8 cellular contexts compared by ENCODE assay signal in the genomic region with DNA sequence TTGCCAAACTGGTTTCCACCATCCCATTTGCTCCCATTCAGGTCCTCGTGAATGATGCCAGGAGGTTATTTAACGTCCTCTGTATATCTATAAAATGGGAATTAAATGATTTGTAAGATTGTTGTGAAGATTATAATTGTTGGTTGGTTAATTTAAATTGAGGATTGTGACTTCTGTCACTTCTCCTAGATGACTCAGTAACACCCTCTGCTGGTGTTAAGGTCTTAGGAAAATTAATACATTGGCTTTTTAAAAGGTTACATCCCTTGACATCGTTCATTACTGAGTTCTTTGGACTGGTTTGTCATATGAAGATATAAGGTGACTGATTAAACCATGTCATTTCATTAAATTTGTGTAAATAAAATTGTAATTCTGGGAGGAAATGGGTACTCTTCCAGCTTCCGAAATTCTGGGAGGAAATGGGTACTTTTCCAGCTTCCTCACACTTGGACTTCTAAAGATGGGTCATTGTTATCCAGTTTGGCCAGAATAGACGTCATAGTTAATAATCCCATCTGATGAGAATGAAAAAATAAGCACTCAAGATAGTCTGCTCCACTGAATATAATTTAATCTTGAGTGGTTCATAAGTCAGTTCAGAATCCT. TPM values are rescaled to one million over a fixed set of nuclear protein-coding genes. Genes with fewer than 3 reads are reported as not detected.
DNase-seq lines count a peak whose midpoint lies in the region; ATAC-seq, FAIRE-seq and TF ChIP-seq lines count a peak whose summit lies in the region.

No MANE protein-coding gene starts in this region.

- H3K36me3 ChIP-seq in Karpas-422 (ENCODE audit: insufficient read depth, low read length) (no peaks in the 10 kb centered on the region), GM12878 (ENCODE audit: control insufficient read depth in 2 of 2, insufficient read depth in 2 of 2, low read length in 1 of 2) (no peaks in the 10 kb centered on the region)

- no peak overlapping the region for H3K4me3 ChIP-seq in Karpas-422 (ENCODE audit: low read length)
- no peak overlapping the region for H3K4me3 ChIP-seq in GM12878

- no peaks in the 10 kb centered on the region for H3K4me1 Mint-ChIP-seq in Calu3 (ENCODE audit: low read depth, unreplicated experiment)
- no peaks in the 10 kb centered on the region for H3K4me1 Mint-ChIP-seq in activated naive CD8-positive, alpha-beta T cell treated with anti-CD3 and anti-CD28 coated beads, Interleukin-2, amount 50 U/mL, for 24 hours

- no peaks in the 10 kb centered on the region for H3K79me2 ChIP-seq in Karpas-422 (ENCODE audit: low read length)
- H3K79me2 ChIP-seq in GM12878 (ENCODE audit: control insufficient read depth, insufficient read depth, low read length), result no peaks in the 10 kb centered on the region

- H3K9me2 ChIP-seq in Karpas-422 (replicated peaks; ENCODE audit: insufficient read depth, low read length), result no peaks in the 10 kb centered on the region

- CTCF ChIA-PET in Calu3 (lab: Charles Lee) (interaction anchor here (0.6 to 1.0 kb wide), 4 partner anchors 9 to 209 kb away, joined by 3 to 4 read pairs (median 3); no protein-coding TSS in a partner anchor), GM12878 (lab: Yijun Ruan, JAX) (interaction anchor here (0.8 to 2.1 kb wide), 7 partner anchors 23 to 208 kb away, joined by 3 to 9 read pairs (median 4); no protein-coding TSS in a partner anchor)

- H3K9ac ChIP-seq in Karpas-422 (ENCODE audit: low read length) (no peak overlapping the region), GM12878 (ENCODE audit: control insufficient read depth, insufficient read depth, low read length) (no peak overlapping the region)

- no peak for FAIRE-seq in GM12878 (lab: Jason Lieb, UNC)

- in situ Hi-C loops in GM12878 (cut with MboI), result loop anchor here (5.0 kb wide), 1 partner anchor 198 kb away; no protein-coding TSS in a partner anchor

- SMC1A ChIA-PET in GM12878 (lab: Charles Lee; ENCODE audit: uncharacterized antibody, unreplicated experiment), result interaction anchor here (0.6 to 2.3 kb wide), 2 partner anchors 207 to 210 kb away, joined by 4 to 9 read pairs; no protein-coding TSS in a partner anchor

- TF ChIP-seq EP300 in GM12878 (IDR thresholded peaks at IDR 0.05; ENCODE audit: borderline replicate concordance in 1 of 2, control insufficient read depth in 1 of 2, low read depth in 2 of 2, low read length in 2 of 2), result no peak

- TF ChIP-seq RAD21 in GM12878 (IDR thresholded peaks at IDR 0.05; ENCODE audit: insufficient read depth, low read depth, low read length), result 0 out of 2 replicates have a peak, but pooled peaks have one; percentile 18

- BruUV-seq in Calu3 (replicated peaks; lab: Mats Ljungman, UMichigan), result no TSS peak
- no TSS peak for BruUV-seq in GM12878 (replicated peaks; lab: Mats Ljungman, UMichigan)

- peak; percentile 32 for TF ChIP-seq CTCF in Calu3 (IDR thresholded peaks at IDR 0.05; ENCODE audit: unreplicated experiment)
- TF ChIP-seq CTCF in GM12878 (IDR thresholded peaks at IDR 0.05 in 2 of 3, conservative IDR thresholded peaks at IDR 0.05 in 1 of 3; ENCODE audit: control insufficient read depth in 2 of 3, extremely low read depth in 1 of 3, insufficient read depth in 1 of 3, low read depth in 3 of 3, low read length in 3 of 3), result peak; percentile 34 to 49 (median 42); a peak in 4 of 6 replicates

- H3K27me3 ChIP-seq in Karpas-422 (ENCODE audit: low read length) (no peaks in the 10 kb centered on the region), GM12878 (replicated peaks in 1 of 2; ENCODE audit: control insufficient read depth in 2 of 2, insufficient read depth in 2 of 2, low read length in 1 of 2) (no peaks in the 10 kb centered on the region)

- TF ChIP-seq POLR2A in GM12878 (IDR thresholded peaks at IDR 0.05; ENCODE audit: low read depth, low read length), result no peak

- RAD21 ChIA-PET in GM12878 (lab: Charles Lee; ENCODE audit: unreplicated experiment), result interaction anchor here (0.7 kb wide), 1 partner anchor 212 kb away, joined by 3 read pairs; no protein-coding TSS in a partner anchor

- H3K27ac ChIP-seq in Karpas-422 (ENCODE audit: low read length) (no peak overlapping the region), GM12878 (ENCODE audit: control insufficient read depth, insufficient read depth) (no peak overlapping the region)

- POLR2A ChIA-PET in GM12878 (lab: Charles Lee), result no interaction called here

- H3K4me1 ChIP-seq in Karpas-422 (ENCODE audit: low read length), result no peaks in the 10 kb centered on the region
- H3K4me1 ChIP-seq in GM12878 (ENCODE audit: control insufficient read depth, insufficient read depth, low read length), result no peaks in the 10 kb centered on the region

- no peaks in the 10 kb centered on the region for H3K9me3 Mint-ChIP-seq in Calu3 (ENCODE audit: low read depth, unreplicated experiment)
- H3K9me3 Mint-ChIP-seq in activated naive CD8-positive, alpha-beta T cell treated with anti-CD3 and anti-CD28 coated beads, Interleukin-2, amount 50 U/mL, for 24 hours, result no peaks in the 10 kb centered on the region

- no peak overlapping the region for H3K4me3 Mint-ChIP-seq in Calu3 (ENCODE audit: low read depth, unreplicated experiment)
- no peak overlapping the region for H3K4me3 Mint-ChIP-seq in activated naive CD8-positive, alpha-beta T cell treated with anti-CD3 and anti-CD28 coated beads, Interleukin-2, amount 50 U/mL, for 24 hours

- no peaks in the 10 kb centered on the region for H3K27me3 Mint-ChIP-seq in Calu3 (ENCODE audit: unreplicated experiment)
- H3K27me3 Mint-ChIP-seq in activated naive CD8-positive, alpha-beta T cell treated with anti-CD3 and anti-CD28 coated beads, Interleukin-2, amount 50 U/mL, for 24 hours, result no peaks in the 10 kb centered on the region

- no peak for ATAC-seq in GM12878
- ATAC-seq in HG03469 (IDR thresholded peaks at IDR 0.05; ENCODE audit: unreplicated experiment), result no peak
- no peak for ATAC-seq in activated naive CD8-positive, alpha-beta T cell treated with anti-CD3 and anti-CD28 coated beads, Interleukin-2, amount 50 U/mL, for 24 hours
- no peak for ATAC-seq in left ventricle myocardium superior
- no peak for ATAC-seq in HG03097 (IDR thresholded peaks at IDR 0.05; ENCODE audit: low FRiP score, unreplicated experiment)

- H3K9me3 ChIP-seq in Karpas-422 (ENCODE audit: low read length) (no peaks in the 10 kb centered on the region), GM12878 (replicated peaks; ENCODE audit: control insufficient read depth, insufficient read depth, low read length) (no peaks in the 10 kb centered on the region)

- H2AFZ ChIP-seq in Karpas-422 (ENCODE audit: low read length) (no peak overlapping the region), GM12878 (ENCODE audit: control insufficient read depth, low read depth, low read length) (no peak overlapping the region)

- no peak overlapping the region for H3K4me2 ChIP-seq in Karpas-422 (ENCODE audit: low read depth, low read length, poor library complexity, severe bottlenecking)
- H3K4me2 ChIP-seq in GM12878 (ENCODE audit: control insufficient read depth, insufficient read depth), result no peak overlapping the region

- no peak for DNase-seq in Calu3
- DNase-seq in Karpas-422, result peak; percentile 67
- DNase-seq in GM12878 (ENCODE audit: low read depth, low spot score), result no peak
- DNase-seq in medulla oblongata (ENCODE audit: extremely low spot score), result peak; percentile 60
- no peak for DNase-seq in activated naive CD8-positive, alpha-beta T cell treated with anti-CD3 and anti-CD28 coated beads, Interleukin-2, amount 50 U/mL, for 24 hours
- DNase-seq in left ventricle myocardium superior, result no peak

- H4K20me1 ChIP-seq in Karpas-422 (ENCODE audit: insufficient read depth, low read depth, low read length), result no peaks in the 10 kb centered on the region
- no peaks in the 10 kb centered on the region for H4K20me1 ChIP-seq in GM12878 (ENCODE audit: control insufficient read depth, insufficient read depth)

- intact Hi-C loops in Calu3 (cut with micrococcal nuclease; ENCODE audit: unreplicated experiment) (loop anchor here (1.0 kb wide), 2 partner anchors 129 to 206 kb away; no protein-coding TSS in a partner anchor), GM12878 (cut with micrococcal nuclease; ENCODE audit: unreplicated experiment) (loop anchor here (1.0 to 10.0 kb wide), 2 partner anchors 129 to 206 kb away; no protein-coding TSS in a partner anchor), left ventricle myocardium superior (cut with micrococcal nuclease) (loop anchor here (5.0 kb wide), 1 partner anchor 208 kb away; no protein-coding TSS in a partner anchor)

- no peak overlapping the region for H3K27ac Mint-ChIP-seq in Calu3 (ENCODE audit: unreplicated experiment)
- H3K27ac Mint-ChIP-seq in activated naive CD8-positive, alpha-beta T cell treated with anti-CD3 and anti-CD28 coated beads, Interleukin-2, amount 50 U/mL, for 24 hours, result no peak overlapping the region

- H3K36me3 Mint-ChIP-seq in Calu3 (ENCODE audit: insufficient read depth, unreplicated experiment), result no peaks in the 10 kb centered on the region
- H3K36me3 Mint-ChIP-seq in activated naive CD8-positive, alpha-beta T cell treated with anti-CD3 and anti-CD28 coated beads, Interleukin-2, amount 50 U/mL, for 24 hours (ENCODE audit: low read depth), result no peaks in the 10 kb centered on the region

- 30% methylated on average over 5 of the region's 5 CpGs for WGBS in GM12878 (ENCODE audit: insufficient coverage, insufficient replicate concordance, low lambda C conversion rate, missing lambda C conversion rate)

TF ChIP-seq in GM12878, 131 proteins besides CTCF, POLR2A, EP300 and RAD21:
- TF ChIP-seq NFXL1 (IDR thresholded peaks at IDR 0.05; ENCODE audit: borderline replicate concordance) (no peak), SMC3 (IDR thresholded peaks at IDR 0.05; ENCODE audit: borderline replicate concordance, low read length) (peak; percentile 47; the same call in 1 of the 2 replicates)
TF ChIP-seq in GM12878: peak in this region for 1.

RNA-seq across cellular contexts. Expression of a gene that starts 33.3 kb away (rescaled TPM):
- 1.8 and 2.5 TPM in 2 replicates for total RNA-seq in Calu3 (2022)
- not detected in 2 replicates for total RNA-seq in Karpas-422 (2014; rRNA removed; shearing (Covaris generic); ENCODE audit: low replicate concordance)
- not detected in 2 replicates for total RNA-seq in GM12878 (2013; cell fraction: nucleolus; rRNA removed)
- total RNA-seq in GM12878 (2014; rRNA removed), result not detected in 2 replicates
- total RNA-seq in GM12878 (2014; rRNA removed; fragmentation: Illumina TruSeq; extraction: Trizol), result not detected in 2 replicates
- not detected in 2 replicates for total RNA-seq in GM12878 (2021)
- not detected for polyA plus RNA-seq in GM12878 (2011; ENCODE audit: low read depth)
- 0.03 TPM in 1 of 2 replicates, not detected in the other for polyA plus RNA-seq in GM12878 (2011; rRNA removed)
- not detected in 2 replicates for polyA plus RNA-seq in GM12878 (2011; cell fraction: cytosol; rRNA removed)
- polyA plus RNA-seq in GM12878 (2011; cell fraction: nucleus; rRNA removed), result 0.01 and 0.12 TPM in 2 replicates
- 0.03 TPM in 1 of 2 replicates, not detected in the other for polyA plus RNA-seq in GM12878 (2012)
- not detected in 2 replicates for polyA plus RNA-seq in GM12878 (2014; fragmentation: Illumina TruSeq; extraction: Trizol)
- under 1 TPM in 1 of 2 experiments, not detected in 1; 0.02 TPM for polyA plus RNA-seq in GM12878 (2014; fragmentation: Nextera tagmentation; extraction: Ambion mirVana)
- polyA plus RNA-seq in GM12878 (2014; rRNA removed), result not detected in 2 replicates
- polyA plus RNA-seq in GM12878 (2016; fragmentation: Nextera tagmentation; extraction: Ambion mirVana), result not detected
- polyA minus RNA-seq in GM12878 (2011; rRNA and poly(A)+ RNA removed), result 0.05 TPM in 1 of 2 replicates, not detected in the other
- 0.67 TPM in 1 of 2 replicates, not detected in the other for polyA minus RNA-seq in GM12878 (2011; cell fraction: cytosol; rRNA and poly(A)+ RNA removed)
- not detected in 2 replicates for polyA minus RNA-seq in GM12878 (2011; cell fraction: nucleus; rRNA and poly(A)+ RNA removed)
- total RNA-seq in left ventricle myocardium superior, result 1.7 TPM

Comparison
In these comparisons a context has a peak if more than half of its experiments do, and no peak if none do; other contexts are left out.
1. DNase-seq: peak in Karpas-422 (single experiment) and medulla oblongata (single experiment); none in Calu3 (single experiment), GM12878 (single experiment), activated naive CD8-positive, alpha-beta T cell treated with anti-CD3 and anti-CD28 coated beads, Interleukin-2, amount 50 U/mL, for 24 hours (single experiment) and left ventricle myocardium superior (single experiment).